8 cellular contexts compared by ENCODE assay signal in genomic region chr4:111596491-111596890, GRCh38.
"Had no signal": no experiment of that assay in that cellular context is flagged by ENCODE, and none has a peak within 500 bp of the region (broad histone marks: within the 10 kb centered on the region; RNA-seq: fewer than 3 reads in every experiment).

No MANE protein-coding gene starts in this region.

- FAIRE-seq: H1, H54, HepG2 had no signal

- DNase-seq: H9, HCEC 1CT, Karpas-422, KBM-7 had no signal

- ATAC-seq: GM23338, HepG2 had no signal
